8 cellular contexts compared by ENCODE assay signal in the genomic region with DNA sequence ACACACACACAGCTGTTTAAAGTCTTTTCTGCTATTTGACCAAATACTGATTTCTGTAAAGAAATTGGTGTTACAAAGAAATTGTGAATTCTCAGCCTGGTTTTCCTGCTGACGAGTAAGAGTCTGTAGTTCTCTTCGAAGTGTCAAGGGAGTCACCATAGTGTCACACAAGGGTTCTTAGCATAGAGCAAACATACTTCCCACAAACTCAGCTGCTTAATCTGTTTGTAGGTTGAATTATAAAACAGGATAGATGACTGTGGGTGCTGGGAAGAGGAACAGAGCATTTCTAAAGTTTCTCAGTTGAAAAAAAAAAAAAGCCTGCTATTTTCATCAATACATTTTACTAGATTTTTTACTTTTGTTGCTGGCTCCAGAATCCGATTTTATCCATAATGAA.
"Had no signal": no experiment of that assay in that cellular context is flagged by ENCODE, and none has a peak within 500 bp of the region (broad histone marks: within the 10 kb centered on the region; RNA-seq: fewer than 3 reads in every experiment).

No MANE protein-coding gene starts in this region.

- H3K27ac ChIP-seq: HL-60, KMS-11 had no signal

- ATAC-seq: HepG2, K562 had no signal

- H3K27ac Mint-ChIP-seq: IgD-negative memory B cell had no signal

- DNase-seq: IMR-90, KBM-7, KG1 had no signal

- H3K4me3 Mint-ChIP-seq: IgD-negative memory B cell had no signal

- H3K4me3 ChIP-seq: K562 had no signal

- H3K4me1 Mint-ChIP-seq: IgD-negative memory B cell had no signal

- H3K36me3 Mint-ChIP-seq: IgD-negative memory B cell had no signal

- H3K27me3 Mint-ChIP-seq: IgD-negative memory B cell had no signal
